Comparison of ENCODE assay signal across 1 cellular context in genomic region chr18:55047546-55047945, GRCh38.
TF ChIP-seq lines count a peak whose summit lies in the region.

No MANE protein-coding gene starts in this region.

TF ChIP-seq in H1, 55 proteins besides CTCF, POLR2A, EP300 and RAD21:
- TF ChIP-seq SRF (IDR thresholded peaks at IDR 0.05; ENCODE audit: low read depth, low read length) (no peak), JUND (IDR thresholded peaks at IDR 0.05; ENCODE audit: low read length) (no peak), CREB1 (IDR thresholded peaks at IDR 0.05) (no peak), KDM1A (IDR thresholded peaks at IDR 0.05; ENCODE audit: borderline replicate concordance, low read length) (no peak), MAX (IDR thresholded peaks at IDR 0.05) (no peak), CEBPB (IDR thresholded peaks at IDR 0.05; ENCODE audit: low read depth, low read length) (no peak), POLR2AphosphoS5 (IDR thresholded peaks at IDR 0.05; ENCODE audit: low read depth, low read length) (no peak), EGR1 (IDR thresholded peaks at IDR 0.05; ENCODE audit: borderline replicate concordance, low read depth, low read length) (no peak), EZH2 (IDR thresholded peaks at IDR 0.05; ENCODE audit: low read depth, low read length, severe bottlenecking) (no peak), TCF12 (IDR thresholded peaks at IDR 0.05; ENCODE audit: low read depth, low read length) (no peak)
